18 cellular contexts compared by ENCODE assay signal in genomic region chr5:166883016-166883415, GRCh38.
DNase-seq lines count a peak whose midpoint lies in the region; ATAC-seq and TF ChIP-seq lines count a peak whose summit lies in the region.
"Had no signal": no experiment of that assay in that cellular context is flagged by ENCODE, and none has a peak within 500 bp of the region (broad histone marks: within the 10 kb centered on the region; RNA-seq: fewer than 3 reads in every experiment).

No MANE protein-coding gene starts in this region.

- intact Hi-C loops in IMR-90 (cut with micrococcal nuclease): no loop called here

- CTCF ChIA-PET in IMR-90 (lab: Yijun Ruan, JAX): no interaction called here

- no CpG with 5 or more reads among the region's 4 CpGs for WGBS in IMR-90 (ENCODE audit: extremely low coverage in 2 of 2, insufficient read length in 1 of 2), 2 experiments

- no peak overlapping the region for H2BK120ac ChIP-seq in IMR-90 (ENCODE audit: low read depth, low read length)

- H2AK9ac ChIP-seq in IMR-90 (replicated peaks; ENCODE audit: low read depth, low read length, poor library complexity): no peak overlapping the region

- no peaks in the 10 kb centered on the region for H4K20me1 ChIP-seq in IMR-90 (ENCODE audit: insufficient read depth, low read length)

- H3K27me3 ChIP-seq in IMR-90 (ENCODE audit: control insufficient read depth, insufficient read depth, low read length): no peaks in the 10 kb centered on the region
- no peaks in the 10 kb centered on the region for H3K27me3 ChIP-seq in iPS-18a (ENCODE audit: control insufficient read depth, insufficient read depth, low read length)
- H3K27me3 ChIP-seq: suprapubic skin had no signal

- H3K9me3 ChIP-seq in IMR-90 (ENCODE audit: control insufficient read depth, insufficient read depth, low read length) (peaks cover 5% of the 10 kb centered on the region), iPS-18a (ENCODE audit: control insufficient read depth, low read depth, low read length) (no peaks in the 10 kb centered on the region)
- H3K9me3 ChIP-seq: psoas muscle, suprapubic skin had no signal

- no peak overlapping the region for H3K18ac ChIP-seq in IMR-90 (ENCODE audit: low read depth, low read length)

- DNase-seq in COLO829 (ENCODE audit: low spot score) (peak; percentile 48), IMR-90 (no peak), astrocyte of the spinal cord (ENCODE audit: low read depth, low spot score) (peak; percentile 12), HuH-7 (ENCODE audit: low spot score) (no peak), midbrain (lab: John Stamatoyannopoulos, UW) (no peak), epidermal melanocyte (ENCODE audit: insufficient read length, low spot score) (no peak)
- DNase-seq in activated CD8-positive, alpha-beta memory T cell treated with anti-CD3 and anti-CD28 coated beads for 24 hours: no peak
- DNase-seq: activated CD4-positive, alpha-beta T cell treated with anti-CD3 and anti-CD28 coated beads, Interleukin-2, amount 10 ng/mL, durations not matched to agents 7 days and 5 days; activated T-cell treated with anti-CD3 and anti-CD28 coated beads, Interleukin-2, amount 50 U/mL, for 72 hours; dermis blood vessel endothelial cell; DMS 273 treated with DMSO at 0.1 percent for 48 hours; foreskin melanocyte; Kasumi-1; NCI-H1694; NCI-H524; psoas muscle had no signal

- no peak overlapping the region for H3K4me2 ChIP-seq in IMR-90 (ENCODE audit: low read depth, low read length)

- BruUV-seq in IMR-90 (replicated peaks; lab: Mats Ljungman, UMichigan): no TSS peak

- no peak for TF ChIP-seq RAD21 in IMR-90 (IDR thresholded peaks at IDR 0.05; ENCODE audit: low read length)

- no peak overlapping the region for H4K8ac ChIP-seq in IMR-90 (ENCODE audit: low read depth in 2 of 2, low read length in 2 of 2)

- TF ChIP-seq CTCF in IMR-90 (conservative IDR thresholded peaks at IDR 0.05; ENCODE audit: low read depth, low read length) (no peak), astrocyte of the spinal cord (IDR thresholded peaks at IDR 0.05; ENCODE audit: low read depth, low read length) (no peak)

- no peak overlapping the region for H2BK15ac ChIP-seq in IMR-90 (ENCODE audit: low read depth, low read length)

- H3K4me1 ChIP-seq in IMR-90 (ENCODE audit: control insufficient read depth, insufficient read depth, low read length) (no peaks in the 10 kb centered on the region), iPS-18a (ENCODE audit: control insufficient read depth, low read depth, low read length) (peaks cover 27% of the 10 kb centered on the region)
- H3K4me1 ChIP-seq: psoas muscle, suprapubic skin had no signal

- POLR2A ChIA-PET in IMR-90 (lab: Charles Lee; ENCODE audit: unreplicated experiment): no interaction called here

- H3K79me1 ChIP-seq in IMR-90 (ENCODE audit: low read depth in 1 of 2, low read length in 2 of 2): no peaks in the 10 kb centered on the region

- H3K9me1 ChIP-seq in IMR-90 (ENCODE audit: insufficient read depth, low read length): no peaks in the 10 kb centered on the region

- ATAC-seq in IMR-90 (ENCODE audit: low read depth): no peak
- ATAC-seq: activated T-cell treated with anti-CD3 and anti-CD28 coated beads, Interleukin-2, amount 50 U/mL, for 72 hours; psoas muscle had no signal

- H2AFZ ChIP-seq in IMR-90 (replicated peaks; ENCODE audit: low read length, poor library complexity): no peak overlapping the region

- H3K27ac ChIP-seq in IMR-90 (ENCODE audit: insufficient read depth, low read length): no peak overlapping the region
- peak overlapping the region; percentile 88 for H3K27ac ChIP-seq in iPS-18a (ENCODE audit: low read length)
- H3K27ac ChIP-seq: psoas muscle, suprapubic skin had no signal

- no peak overlapping the region for H3K56ac ChIP-seq in IMR-90 (ENCODE audit: extremely low read depth, insufficient read depth, low read length)

- H3K4me3 ChIP-seq in IMR-90 (ENCODE audit: insufficient read depth, low read depth, low read length): no peak overlapping the region
- H3K4me3 ChIP-seq in astrocyte of the spinal cord (ENCODE audit: low read depth, low read length): no peak overlapping the region
- H3K4me3 ChIP-seq in iPS-18a (ENCODE audit: low read length): peak overlapping the region; percentile 39
- H3K4me3 ChIP-seq: psoas muscle, suprapubic skin had no signal

- no peak overlapping the region for H4K5ac ChIP-seq in IMR-90 (ENCODE audit: low read depth, low read length)

- H3K4ac ChIP-seq in IMR-90 (ENCODE audit: low read depth, low read length): no peak overlapping the region

- no peak overlapping the region for H2BK5ac ChIP-seq in IMR-90 (ENCODE audit: low read depth, low read length, poor library complexity, severe bottlenecking)

- H3K23ac ChIP-seq in IMR-90 (ENCODE audit: low read depth, low read length): no peak overlapping the region

- H2AK5ac ChIP-seq in IMR-90 (ENCODE audit: low read depth, low read length): no peak overlapping the region

- H4K91ac ChIP-seq in IMR-90 (ENCODE audit: insufficient read depth, low read depth, low read length): no peak overlapping the region

- H2BK20ac ChIP-seq in IMR-90 (ENCODE audit: low read depth, low read length): no peak overlapping the region

- in situ Hi-C loops in IMR-90 (cut with MboI; ENCODE audit: low sequenced_read_pairs) (no loop called here), astrocyte of the spinal cord (cut with HindIII; ENCODE audit: low sequenced_read_pairs) (no loop called here)

- H3K14ac ChIP-seq in IMR-90 (replicated peaks; ENCODE audit: low read depth, low read length): no peak overlapping the region

- TF ChIP-seq POLR2A in IMR-90 (IDR thresholded peaks at IDR 0.05; ENCODE audit: low read depth, low read length): no peak

- dilution Hi-C loops in IMR-90 (cut with HindIII; ENCODE audit: low sequenced_read_pairs, unreplicated experiment): no loop called here

- H3K36me3 ChIP-seq in IMR-90 (ENCODE audit: control insufficient read depth, insufficient read depth, low read length): no peaks in the 10 kb centered on the region
- no peaks in the 10 kb centered on the region for H3K36me3 ChIP-seq in iPS-18a (ENCODE audit: control insufficient read depth, low read depth, low read length)
- H3K36me3 ChIP-seq: suprapubic skin had no signal

- H3K9ac ChIP-seq in IMR-90 (ENCODE audit: low read depth, low read length) (no peak overlapping the region), iPS-18a (ENCODE audit: low read length) (peak overlapping the region; percentile 36)

TF ChIP-seq in IMR-90, 13 proteins besides CTCF, POLR2A, EP300 and RAD21:
- TF ChIP-seq NFE2L2 (IDR thresholded peaks at IDR 0.05; ENCODE audit: low read depth, low read length) (peak; percentile 73), RFX5 (IDR thresholded peaks at IDR 0.05; ENCODE audit: low read depth, low read length) (no peak)

Comparison
In these comparisons a context has a peak if more than half of its experiments do, and no peak if none do; other contexts are left out.
1. DNase-seq: peak in COLO829 (single experiment) and astrocyte of the spinal cord (single experiment); none in IMR-90 (single experiment), HuH-7 (single experiment), midbrain (single experiment), epidermal melanocyte (single experiment) and activated CD8-positive, alpha-beta memory T cell treated with anti-CD3 and anti-CD28 coated beads for 24 hours (single experiment).